ENCODE assay signal across 1 cellular context in genomic region chr4:4614925-4615678, GRCh38.
TF ChIP-seq lines count a peak whose summit lies in the region.

No MANE protein-coding gene starts in this region.

TF ChIP-seq in IMR-90, 13 proteins besides CTCF, POLR2A, EP300 and RAD21 (continued from another document):
- no peak for TF ChIP-seq ELK1 (IDR thresholded peaks at IDR 0.05; ENCODE audit: borderline replicate concordance, low read depth, low read length)
- TF ChIP-seq SMC3 (IDR thresholded peaks at IDR 0.05; ENCODE audit: low read depth, low read length) = no peak
- TF ChIP-seq MAFK (IDR thresholded peaks at IDR 0.05; ENCODE audit: low read depth, low read length) = no peak
- no peak for TF ChIP-seq NFE2L2 (IDR thresholded peaks at IDR 0.05; ENCODE audit: low read depth, low read length)
- no peak for TF ChIP-seq MAZ (IDR thresholded peaks at IDR 0.05; ENCODE audit: borderline replicate concordance, low read depth, low read length)
- TF ChIP-seq FOS (IDR thresholded peaks at IDR 0.05; ENCODE audit: low read depth, low read length) = no peak
- no peak for TF ChIP-seq CHD1 (IDR thresholded peaks at IDR 0.05; ENCODE audit: low read depth, low read length)
- TF ChIP-seq BHLHE40 (IDR thresholded peaks at IDR 0.05; ENCODE audit: low read depth, low read length) = no peak
- no peak for TF ChIP-seq CEBPB (IDR thresholded peaks at IDR 0.05; ENCODE audit: low read depth, low read length)
- TF ChIP-seq RFX5 (IDR thresholded peaks at IDR 0.05; ENCODE audit: low read depth, low read length) = no peak
